18 cellular contexts compared by ENCODE assay signal in the genomic region with DNA sequence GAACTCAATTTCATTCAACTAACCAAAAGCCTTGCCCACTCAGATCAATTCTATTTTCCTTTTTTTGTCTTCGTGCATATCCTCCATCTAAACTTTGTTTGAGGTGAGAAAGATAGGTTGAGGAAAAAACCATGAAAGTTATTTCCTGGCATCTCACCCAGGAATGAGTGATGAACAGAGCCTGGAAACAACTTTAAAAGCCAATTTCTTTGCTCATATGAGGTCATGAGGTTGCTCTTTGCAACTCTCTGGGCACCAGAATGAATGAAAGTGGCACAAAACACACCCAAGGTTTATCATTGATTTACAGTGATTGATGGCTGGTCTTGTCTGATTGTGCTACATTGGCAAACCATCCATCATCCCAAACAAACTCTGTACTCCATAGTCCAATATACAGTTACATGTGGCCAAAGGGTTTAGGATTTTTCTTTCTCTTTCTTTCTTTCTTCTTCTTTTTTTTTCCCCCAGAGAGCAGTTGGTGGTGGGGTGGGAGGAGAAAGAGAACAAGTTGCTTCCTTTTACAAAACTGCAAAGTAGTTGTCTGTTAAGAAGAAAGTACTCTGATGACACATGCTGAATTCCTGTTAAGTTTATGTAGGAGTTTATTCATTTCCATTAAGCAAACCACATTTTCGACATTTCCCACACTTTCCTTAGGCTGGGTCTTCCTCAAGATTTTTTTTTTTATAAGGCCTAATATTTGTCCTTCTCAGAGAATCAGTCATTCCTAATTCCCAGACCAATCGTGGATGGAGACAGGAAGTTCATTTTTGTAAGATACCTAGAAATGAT.
DNase-seq lines count a peak whose midpoint lies in the region; ATAC-seq, FAIRE-seq and TF ChIP-seq lines count a peak whose summit lies in the region.
"Had no signal": no experiment of that assay in that cellular context is flagged by ENCODE, and none has a peak within 500 bp of the region (broad histone marks: within the 10 kb centered on the region; RNA-seq: fewer than 3 reads in every experiment).

No MANE protein-coding gene starts in this region.

- peak; percentile 9 for DNase-seq in AG08395 (ENCODE audit: low spot score)
- peak; percentile 5 for DNase-seq in HK-2 (ENCODE audit: unreplicated experiment)
- DNase-seq in amniotic epithelial cell (ENCODE audit: low read depth), result peak; percentile 95
- no peak for DNase-seq in keratinocyte (ENCODE audit: low read depth, low spot score)
- DNase-seq in small intestine, result no peak
- DNase-seq in aorta, result no peak
- no peak for DNase-seq in amniotic stem cell (lab: John Stamatoyannopoulos, UW)
- no peak for DNase-seq in activated CD4-positive, alpha-beta T cell treated with anti-CD3 and anti-CD28 coated beads for 48 hours
- DNase-seq: activated CD4-positive, alpha-beta T cell treated with anti-CD3 and anti-CD28 coated beads, Interleukin-2, amount 10 ng/mL, durations not matched to agents 24 days and 14 days; activated naive CD8-positive, alpha-beta T cell treated with anti-CD3 and anti-CD28 coated beads, Interleukin-2, amount 10 ng/mL, durations not matched to agents 7 days and 5 days; activated T-cell treated with anti-CD3 and anti-CD28 coated beads, Interleukin-2, amount 50 U/mL, for 1 hour; esophagus squamous epithelium; NCI-H1092; NCI-H446 treated with DMSO at 0.1 percent for 48 hours; PC-9; spleen; substantia nigra had no signal

- dilution Hi-C loops in keratinocyte (cut with MboI; ENCODE audit: extremely low pct_ligation_motif_present, low sequenced_read_pairs), result no loop called here

- TF ChIP-seq CTCF in keratinocyte (optimal IDR thresholded peaks at IDR 0.05 in 1 of 3, IDR thresholded peaks at IDR 0.05 in 1 of 3, conservative IDR thresholded peaks at IDR 0.05 in 1 of 3; ENCODE audit: extremely low read depth in 1 of 3, insufficient read depth in 2 of 3, low read length in 3 of 3), result no peak

- H3K9ac ChIP-seq in keratinocyte (ENCODE audit: control insufficient read depth, extremely low read depth, insufficient read depth, low read length), result no peak overlapping the region

- H3K36me3 ChIP-seq in keratinocyte (ENCODE audit: control insufficient read depth in 2 of 2, extremely low read depth in 1 of 2, insufficient read depth in 2 of 2, low read length in 2 of 2), result no peaks in the 10 kb centered on the region
- H3K36me3 ChIP-seq in small intestine (ENCODE audit: control insufficient read depth in 2 of 2, insufficient read depth in 2 of 2, low read length in 2 of 2), result no peaks in the 10 kb centered on the region
- no peaks in the 10 kb centered on the region for H3K36me3 ChIP-seq in aorta (ENCODE audit: control insufficient read depth in 1 of 2, insufficient read depth in 2 of 2, low read length in 1 of 2)
- H3K36me3 ChIP-seq: esophagus squamous epithelium, spleen had no signal

- WGBS in small intestine, 3 donors, result 58 to 70% (median 59%) methylated on average over 3 of the region's 3 CpGs
- WGBS in aorta, 2 donors, result 78 to 87% methylated on average over 3 of the region's 3 CpGs

- H3K4me2 ChIP-seq in keratinocyte (ENCODE audit: control insufficient read depth, extremely low read depth, insufficient read depth, low read depth, low read length), result no peak overlapping the region
- H3K4me2 ChIP-seq: PC-9 had no signal

- peaks cover 7% of the 10 kb centered on the region for H3K4me1 ChIP-seq in keratinocyte (ENCODE audit: control insufficient read depth, extremely low read depth, insufficient read depth, low read length)
- H3K4me1 ChIP-seq in small intestine (ENCODE audit: control insufficient read depth in 2 of 2, insufficient read depth in 1 of 2, low read depth in 1 of 2, low read length in 1 of 2), result no peaks in the 10 kb centered on the region
- H3K4me1 ChIP-seq in aorta (ENCODE audit: control insufficient read depth in 1 of 2, insufficient read depth in 2 of 2, low read length in 2 of 2), result no peaks in the 10 kb centered on the region
- H3K4me1 ChIP-seq: esophagus squamous epithelium, spleen had no signal

- no peaks in the 10 kb centered on the region for H4K20me1 ChIP-seq in keratinocyte (ENCODE audit: control insufficient read depth, extremely low read depth, insufficient read depth, low read length)

- H3K27ac ChIP-seq in keratinocyte (ENCODE audit: control insufficient read depth, insufficient read depth, low read length) (no peak overlapping the region), small intestine (ENCODE audit: low read depth in 1 of 2, low read length in 1 of 2) (no peak overlapping the region), aorta (ENCODE audit: low read depth in 1 of 2, low read length in 2 of 2) (no peak overlapping the region)
- H3K27ac ChIP-seq: esophagus squamous epithelium, PC-9 had no signal

- no peak overlapping the region for H2AFZ ChIP-seq in keratinocyte (ENCODE audit: control insufficient read depth, low read length)
- H2AFZ ChIP-seq: PC-9 had no signal

- ATAC-seq in aorta (ENCODE audit: low FRiP score), result no peak
- ATAC-seq: GM12878 had no signal

- H3K4me3 ChIP-seq in keratinocyte (ENCODE audit: control insufficient read depth in 2 of 3, extremely low read depth in 1 of 3, insufficient read depth in 2 of 3, low read depth in 1 of 3, low read length in 3 of 3) (no peak overlapping the region), small intestine (ENCODE audit: low read depth in 1 of 2, low read length in 2 of 2) (no peak overlapping the region), aorta (ENCODE audit: low read length in 2 of 2) (no peak overlapping the region)
- H3K4me3 ChIP-seq: esophagus squamous epithelium, GM12878, PC-9, spleen had no signal

- no peaks in the 10 kb centered on the region for H3K9me1 ChIP-seq in keratinocyte (ENCODE audit: control insufficient read depth, extremely low read depth, insufficient read depth, low read length)

- H3K27me3 ChIP-seq in keratinocyte (ENCODE audit: control insufficient read depth, extremely low read depth, insufficient read depth, low read length), result no peaks in the 10 kb centered on the region
- H3K27me3 ChIP-seq in small intestine (ENCODE audit: control insufficient read depth in 2 of 2, insufficient read depth in 2 of 2, low read length in 2 of 2), result no peaks in the 10 kb centered on the region
- H3K27me3 ChIP-seq in aorta (ENCODE audit: control insufficient read depth in 1 of 2, insufficient read depth in 2 of 2, low read length in 1 of 2), result no peaks in the 10 kb centered on the region
- H3K27me3 ChIP-seq: esophagus squamous epithelium, spleen had no signal

- intact Hi-C loops in aorta (cut with DNase I), result no loop called here

- peak; percentile 17 for FAIRE-seq in keratinocyte (lab: Jason Lieb, UNC)
- no peak for FAIRE-seq in small intestine (lab: Jason Lieb, UNC)
- FAIRE-seq: GM12878 had no signal

- H3K9me3 ChIP-seq in keratinocyte (ENCODE audit: control insufficient read depth, low read depth, low read length) (no peaks in the 10 kb centered on the region), small intestine (ENCODE audit: control insufficient read depth, low read depth) (no peaks in the 10 kb centered on the region), aorta (ENCODE audit: control insufficient read depth, low read length) (no peaks in the 10 kb centered on the region)
- H3K9me3 ChIP-seq: esophagus squamous epithelium had no signal

- no peaks in the 10 kb centered on the region for H3K79me2 ChIP-seq in keratinocyte (ENCODE audit: control insufficient read depth, insufficient read depth, low read length)

Comparison
In these comparisons a context has a peak if more than half of its experiments do, and no peak if none do; other contexts are left out.
1. DNase-seq: peak in AG08395 (single experiment), HK-2 (single experiment) and amniotic epithelial cell (single experiment); none in keratinocyte (single experiment), small intestine (single experiment), aorta (0 of 2), amniotic stem cell (single experiment) and activated CD4-positive, alpha-beta T cell treated with anti-CD3 and anti-CD28 coated beads for 48 hours (single experiment).